12 cellular contexts compared by ENCODE assay signal in genomic region chr2:112031473-112031872, GRCh38. TPM values are rescaled to one million over a fixed set of nuclear protein-coding genes. Genes with fewer than 3 reads are reported as not detected.
A peak's percentile ranks its signal among the peaks of the same experiment; 100 is the strongest.
DNase-seq lines count a peak whose midpoint lies in the region; ATAC-seq and TF ChIP-seq lines count a peak whose summit lies in the region.
"Had no signal": no experiment of that assay in that cellular context is flagged by ENCODE, and none has a peak within 500 bp of the region (broad histone marks: within the 10 kb centered on the region; RNA-seq: fewer than 3 reads in every experiment).

No MANE protein-coding gene starts in this region.

- no peaks in the 10 kb centered on the region for H3K27me3 ChIP-seq in neuron (ENCODE audit: insufficient read depth, low read length)

- H3K9me3 ChIP-seq in neuron (ENCODE audit: low read length), result no peaks in the 10 kb centered on the region
- H3K9me3 ChIP-seq: SK-N-SH had no signal

- peak; percentile 8 for DNase-seq in EH (ENCODE audit: low read depth)
- peak; percentile 75 for DNase-seq in SK-MEL-5 (ENCODE audit: low read depth, low spot score)
- DNase-seq in fibroblast of pulmonary artery (ENCODE audit: low read depth), result peak; percentile 26
- no peak for DNase-seq in KBM-7
- no peak for DNase-seq in omental fat pad (ENCODE audit: low spot score)
- DNase-seq: CD8-positive, alpha-beta T cell; Kasumi-1; SK-N-SH had no signal

- ATAC-seq in GM19467 (IDR thresholded peaks at IDR 0.05; ENCODE audit: unreplicated experiment) (no peak), omental fat pad (ENCODE audit: low FRiP score) (no peak), GM18873 (IDR thresholded peaks at IDR 0.05; ENCODE audit: low FRiP score, unreplicated experiment) (no peak)
- ATAC-seq: activated T-helper 17 cell treated with anti-CD3 and anti-CD28 coated beads, Interleukin-2, amount 50 U/mL, for 72 hours; CD8-positive, alpha-beta T cell had no signal

- H3K36me3 ChIP-seq in neuron (ENCODE audit: insufficient read depth, low read length), result no peaks in the 10 kb centered on the region

- in situ Hi-C loops in SK-MEL-5 (cut with HindIII; ENCODE audit: low pct_unique_long_range_greater_than_20kb, low sequenced_read_pairs) (no loop called here), KBM-7 (cut with MboI; ENCODE audit: low pct_unique_long_range_greater_than_20kb, low sequenced_read_pairs) (loop anchor here (25.0 kb wide), 1 partner anchor 119 kb away; no protein-coding TSS in a partner anchor)

- peaks cover 11% of the 10 kb centered on the region for H3K4me1 ChIP-seq in neuron (ENCODE audit: insufficient read depth, low read length)

- peak overlapping the region; percentile 56 for H2AFZ ChIP-seq in neuron (ENCODE audit: low read depth, low read length)

- H3K4me3 ChIP-seq in fibroblast of pulmonary artery (replicated peaks; ENCODE audit: low read depth, low read length), result no peak overlapping the region
- H3K4me3 ChIP-seq in neuron (ENCODE audit: low read length), result peak overlapping the region; percentile 19

- TF ChIP-seq CTCF in fibroblast of pulmonary artery (IDR thresholded peaks at IDR 0.05; ENCODE audit: low read length, missing control alignments), result no peak
- no peak for TF ChIP-seq CTCF in omental fat pad (IDR thresholded peaks at IDR 0.05)

RNA-seq across cellular contexts. Expression of gene TMEM87B, which starts 23.6 kb away (rescaled TPM):
- total RNA-seq in SK-MEL-5 (2014; rRNA removed; shearing (Covaris generic)), result 27.4 and 29.8 TPM in 2 replicates
- polyA plus RNA-seq in SK-MEL-5 (2015; cell fraction: cytosol; rRNA removed), result 18.2 and 23.3 TPM in 2 replicates
- 34.0 and 38.9 TPM in 2 replicates for polyA plus RNA-seq in SK-MEL-5 (2015; cell fraction: nucleus; rRNA removed)
- 10 to 100 TPM; 18.6 to 24.6 (median 22.6) TPM for total RNA-seq in omental fat pad

Comparison
In these comparisons a context has a peak if more than half of its experiments do, and no peak if none do; other contexts are left out.
1. DNase-seq: peak in EH (single experiment), SK-MEL-5 (single experiment) and fibroblast of pulmonary artery (single experiment); none in KBM-7 (single experiment) and omental fat pad (single experiment).